ENCODE assay signal across 2 cellular contexts in the genomic region with DNA sequence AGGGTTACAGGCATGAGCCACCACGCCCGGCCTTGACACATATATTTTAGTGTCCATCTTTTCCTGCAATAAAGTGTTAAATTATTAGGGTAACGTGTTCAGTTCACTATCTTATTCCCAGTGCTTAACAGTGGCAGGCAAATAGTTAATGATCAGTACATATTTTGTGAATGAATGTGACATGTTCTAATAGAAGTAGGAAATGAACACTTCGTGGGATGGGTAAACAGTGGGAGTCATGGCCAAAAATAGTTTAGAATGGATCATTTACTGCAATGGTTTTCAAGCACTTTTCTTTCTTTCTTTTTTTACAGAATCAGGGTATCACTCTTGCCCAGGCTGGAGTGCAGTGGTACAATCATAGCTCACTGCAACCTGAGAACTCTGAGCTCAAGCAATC. TPM values are rescaled to one million over a fixed set of nuclear protein-coding genes. Genes with fewer than 3 reads are reported as not detected.
"Had no signal": no experiment of that assay in that cellular context is flagged by ENCODE, and none has a peak within 500 bp of the region (broad histone marks: within the 10 kb centered on the region; RNA-seq: fewer than 3 reads in every experiment).

No MANE protein-coding gene starts in this region.

RNA-seq across cellular contexts. Expression of a gene that starts 22.0 kb away (rescaled TPM):
- total RNA-seq: G401, GM12878 had no signal
